In the genomic region with DNA sequence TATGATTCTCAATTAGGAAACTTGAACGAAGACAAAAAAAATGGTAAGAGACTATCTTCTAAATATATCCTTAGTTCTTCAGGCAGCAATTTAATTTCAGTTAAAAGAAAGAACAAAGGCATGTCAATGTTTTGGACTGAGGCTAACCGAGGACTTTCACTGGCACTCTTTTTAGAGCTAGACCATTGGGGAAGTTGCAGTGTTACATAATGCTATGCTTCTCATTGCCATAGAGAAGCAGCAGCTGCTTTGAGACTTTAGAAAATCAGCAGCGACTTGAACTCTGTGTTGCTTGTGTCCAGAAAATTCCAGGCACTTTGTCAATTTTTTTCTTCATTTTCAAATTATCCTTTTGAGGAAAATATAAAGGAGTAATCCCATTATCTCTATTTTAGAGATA, we compare ENCODE assay signal across 19 cellular contexts.
A peak's percentile ranks its signal among the peaks of the same experiment; 100 is the strongest.
DNase-seq lines count a peak whose midpoint lies in the region; TF ChIP-seq lines count a peak whose summit lies in the region.
"Had no signal": no experiment of that assay in that cellular context is flagged by ENCODE, and none has a peak within 500 bp of the region (broad histone marks: within the 10 kb centered on the region; RNA-seq: fewer than 3 reads in every experiment).

No MANE protein-coding gene starts in this region.

- no peak overlapping the region for H3K4me3 Mint-ChIP-seq in chondrocyte (ENCODE audit: unreplicated experiment)
- H3K4me3 Mint-ChIP-seq: CD8-positive, alpha-beta memory T cell; GM23338 had no signal

- no peaks in the 10 kb centered on the region for H3K36me3 Mint-ChIP-seq in chondrocyte (ENCODE audit: low read depth)
- H3K36me3 Mint-ChIP-seq: CD8-positive, alpha-beta memory T cell had no signal

- peaks cover 5% of the 10 kb centered on the region for H3K9me3 Mint-ChIP-seq in chondrocyte (ENCODE audit: low read depth)

- DNase-seq in Ammon's horn (ENCODE audit: low spot score), result peak; percentile 42
- DNase-seq in NOMO-1 treated with DMSO at 0.1 percent for 48 hours (lab: John Stamatoyannopoulos, UW; ENCODE audit: unreplicated experiment), result peak; percentile 42
- DNase-seq in inferior parietal cortex (ENCODE audit: extremely low spot score), result peak; percentile 66
- DNase-seq in putamen (ENCODE audit: low spot score), result peak; percentile 34
- no peak for DNase-seq in activated naive CD4-positive, alpha-beta T cell (lab: John Stamatoyannopoulos, UW)
- no peak for DNase-seq in chondrocyte (ENCODE audit: low spot score)
- DNase-seq in NCI-H128 (lab: John Stamatoyannopoulos, UW; ENCODE audit: unreplicated experiment), result no peak
- DNase-seq: AML-193; Calu3; CD8-positive, alpha-beta memory T cell; DMS153; MM.1S; NCI-H1105 treated with DMSO at 0.1 percent for 48 hours; NCI-H1694; NCI-H2081 treated with DMSO at 0.1 percent for 48 hours; NCI-H446 treated with DMSO at 0.1 percent for 48 hours; NCI-H526 treated with DMSO at 0.1 percent for 48 hours; SHP77 treated with DMSO at 0.1 percent for 48 hours had no signal

- H3K27ac Mint-ChIP-seq in chondrocyte (ENCODE audit: unreplicated experiment), result no peak overlapping the region
- H3K27ac Mint-ChIP-seq: CD8-positive, alpha-beta memory T cell; GM23338 had no signal

- no peak for TF ChIP-seq CTCF in chondrocyte (IDR thresholded peaks at IDR 0.05)

- no peaks in the 10 kb centered on the region for H3K27me3 Mint-ChIP-seq in chondrocyte (ENCODE audit: low read depth)
- H3K27me3 Mint-ChIP-seq: CD8-positive, alpha-beta memory T cell had no signal

- no peaks in the 10 kb centered on the region for H3K4me1 Mint-ChIP-seq in chondrocyte (ENCODE audit: low read depth)
- H3K4me1 Mint-ChIP-seq: CD8-positive, alpha-beta memory T cell had no signal

Comparison
In these comparisons a context has a peak if more than half of its experiments do, and no peak if none do; other contexts are left out.
1. DNase-seq: peak in Ammon's horn (single experiment), NOMO-1 treated with DMSO at 0.1 percent for 48 hours (single experiment), inferior parietal cortex (single experiment) and putamen (single experiment); none in activated naive CD4-positive, alpha-beta T cell (0 of 4), chondrocyte (single experiment) and NCI-H128 (single experiment).